In genomic region chr11:16512842-16513241, GRCh38 we compare ENCODE assay signal across 10 cellular contexts.
DNase-seq lines count a peak whose midpoint lies in the region; ATAC-seq and TF ChIP-seq lines count a peak whose summit lies in the region.
"Had no signal": no experiment of that assay in that cellular context is flagged by ENCODE, and none has a peak within 500 bp of the region (broad histone marks: within the 10 kb centered on the region; RNA-seq: fewer than 3 reads in every experiment).

No MANE protein-coding gene starts in this region.

- no peak for TF ChIP-seq CTCF in GM10266 (IDR thresholded peaks at IDR 0.05; ENCODE audit: control insufficient read depth, insufficient read depth, low read depth, missing control alignments)

- peak; percentile 86 for ATAC-seq in GM18520 (IDR thresholded peaks at IDR 0.05; ENCODE audit: unreplicated experiment)
- peak; percentile 97 for ATAC-seq in GM21381 (IDR thresholded peaks at IDR 0.05; ENCODE audit: unreplicated experiment)
- peak; percentile 77 for ATAC-seq in HG02943 (IDR thresholded peaks at IDR 0.05; ENCODE audit: low read depth, unreplicated experiment)
- ATAC-seq in HG03565 (IDR thresholded peaks at IDR 0.05; ENCODE audit: unreplicated experiment) = peak; percentile 93

- DNase-seq in cerebellum (ENCODE audit: low spot score) (no peak), COR-L47 (lab: John Stamatoyannopoulos, UW) (no peak), inferior parietal cortex (ENCODE audit: extremely low spot score) (no peak), GM10266 (ENCODE audit: extremely low spot score) (no peak)
- DNase-seq: activated CD8-positive, alpha-beta memory T cell treated with anti-CD3 and anti-CD28 coated beads, Interleukin-2, amount 50 U/mL, for 48 hours; KG1 had no signal
